11 cellular contexts compared by ENCODE assay signal in genomic region chr16:66927012-66927436, GRCh38. TPM values are rescaled to one million over a fixed set of nuclear protein-coding genes. Genes with fewer than 3 reads are reported as not detected.
DNase-seq lines count a peak whose midpoint lies in the region; TF ChIP-seq lines count a peak whose summit lies in the region.
"Had no signal": no experiment of that assay in that cellular context is flagged by ENCODE, and none has a peak within 500 bp of the region (broad histone marks: within the 10 kb centered on the region; RNA-seq: fewer than 3 reads in every experiment).

No MANE protein-coding gene starts in this region.

- H3K4me3 ChIP-seq in AG04449 (ENCODE audit: low read depth, low read length) (no peak overlapping the region), adipocyte (ENCODE audit: low read length) (no peak overlapping the region)
- H3K4me3 ChIP-seq: pancreas had no signal

- peak; percentile 65 for DNase-seq in AG04449 (ENCODE audit: low read depth, low spot score)
- DNase-seq in HCEC 1CT: peak; percentile 67
- peak; percentile 65 for DNase-seq in adipocyte (ENCODE audit: low read depth)
- peak; percentile 92 for DNase-seq in iris pigment epithelial cell (ENCODE audit: low read depth)
- DNase-seq in NCI-H1694 (lab: John Stamatoyannopoulos, UW): no peak
- DNase-seq in NCI-H2029 treated with DMSO at 0.1 percent for 48 hours (lab: John Stamatoyannopoulos, UW): no peak
- DNase-seq in mucosa of gallbladder (ENCODE audit: low spot score): no peak
- DNase-seq in stimulated activated CD4-positive, alpha-beta T cell treated with anti-CD3 and anti-CD28 coated beads, Interleukin-4, amount 100 ng/mL, for 24 hours: no peak
- DNase-seq: KG1 had no signal

- no peaks in the 10 kb centered on the region for H3K36me3 ChIP-seq in adipocyte (ENCODE audit: control insufficient read depth, insufficient read depth, low read length, severe bottlenecking)
- H3K36me3 ChIP-seq: pancreas had no signal

- CTCF ChIA-PET in AG04449 (lab: Yijun Ruan, JAX): interaction anchor here (1.2 to 15.4 kb wide), 6 partner anchors 9 to 60 kb away, joined by 3 to 350 read pairs (median 4); partner anchors contain the start of gene CDH16

- TF ChIP-seq CTCF in AG04449 (IDR thresholded peaks at IDR 0.05; ENCODE audit: insufficient read depth, low read length, missing control alignments): no peak

- no peaks in the 10 kb centered on the region for H3K9me3 ChIP-seq in adipocyte (ENCODE audit: control insufficient read depth, low read length)
- H3K9me3 ChIP-seq: pancreas had no signal

- POLR2A ChIA-PET in AG04449 (lab: Yijun Ruan, JAX): no interaction called here

- no peaks in the 10 kb centered on the region for H3K27me3 ChIP-seq in adipocyte (replicated peaks; ENCODE audit: control insufficient read depth, insufficient read depth, low read length)
- H3K27me3 ChIP-seq: pancreas had no signal

- peaks cover 42% of the 10 kb centered on the region for H3K4me1 ChIP-seq in adipocyte (ENCODE audit: control insufficient read depth, insufficient read depth, low read length)
- H3K4me1 ChIP-seq: pancreas had no signal

- no peak overlapping the region for H3K9ac ChIP-seq in adipocyte (ENCODE audit: low read length)

RNA-seq across cellular contexts. Expression of gene RRAD, which starts 1.7 kb away (rescaled TPM):
- 9.4 TPM for total RNA-seq in mucosa of gallbladder

RNA-seq across cellular contexts. Expression of gene CIAO2B, which starts 7.2 kb away (rescaled TPM):
- 84.5 TPM for total RNA-seq in mucosa of gallbladder

RNA-seq across cellular contexts. Expression of gene CES2, which starts 8.3 kb away (rescaled TPM):
- 187 TPM for total RNA-seq in mucosa of gallbladder

RNA-seq across cellular contexts. Expression of gene CDH16, which starts 8.3 kb away (rescaled TPM):
- total RNA-seq in mucosa of gallbladder: 8.7 TPM
- total RNA-seq: activated T-helper 2 cell treated with anti-CD3 and anti-CD28 coated beads, Interferon-gamma antibody, Interleukin-2, Interleukin-4, amounts not matched to agents 10 μg/mL and 5 μg/mL and 100 μg/mL, durations not matched to agents 14 hours and 24 hours and 36 hours; pancreas had no signal

RNA-seq across cellular contexts. Expression of gene CES3, which starts 34.0 kb away (rescaled TPM):
- 5.2 TPM for total RNA-seq in mucosa of gallbladder

Comparison
In these comparisons a context has a peak if more than half of its experiments do, and no peak if none do; other contexts are left out.
1. DNase-seq: peak in AG04449 (single experiment), HCEC 1CT (single experiment), adipocyte (single experiment) and iris pigment epithelial cell (single experiment); none in NCI-H1694 (single experiment), NCI-H2029 treated with DMSO at 0.1 percent for 48 hours (single experiment), mucosa of gallbladder (single experiment) and stimulated activated CD4-positive, alpha-beta T cell treated with anti-CD3 and anti-CD28 coated beads, Interleukin-4, amount 100 ng/mL, for 24 hours (single experiment).